ENCODE assay signal across 1 cellular context in the genomic region with DNA sequence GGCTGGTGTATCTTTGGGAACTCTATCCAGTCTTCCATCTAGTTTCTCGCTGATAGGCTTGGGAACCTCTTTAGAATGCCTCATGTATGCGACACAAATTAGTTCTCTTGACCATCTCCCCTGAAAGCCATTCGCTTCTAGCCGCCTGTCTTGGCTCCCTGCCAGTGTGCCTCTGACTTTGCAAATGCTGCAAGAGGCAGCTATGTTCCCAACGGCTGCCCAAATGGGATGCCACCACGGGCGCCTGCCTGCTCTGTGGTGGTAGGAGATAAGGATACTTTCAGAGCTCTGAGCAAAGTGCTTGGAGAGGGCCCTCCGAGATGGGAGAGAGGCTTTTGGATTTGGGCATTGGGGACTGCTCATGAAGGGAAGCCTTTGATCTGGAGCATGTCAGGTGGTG.
TF ChIP-seq lines count a peak whose summit lies in the region.

No MANE protein-coding gene starts in this region.

TF ChIP-seq in GM23338, 12 proteins besides CTCF, POLR2A, EP300 and RAD21 (continued from another document):
- TF ChIP-seq, protein P1, sequence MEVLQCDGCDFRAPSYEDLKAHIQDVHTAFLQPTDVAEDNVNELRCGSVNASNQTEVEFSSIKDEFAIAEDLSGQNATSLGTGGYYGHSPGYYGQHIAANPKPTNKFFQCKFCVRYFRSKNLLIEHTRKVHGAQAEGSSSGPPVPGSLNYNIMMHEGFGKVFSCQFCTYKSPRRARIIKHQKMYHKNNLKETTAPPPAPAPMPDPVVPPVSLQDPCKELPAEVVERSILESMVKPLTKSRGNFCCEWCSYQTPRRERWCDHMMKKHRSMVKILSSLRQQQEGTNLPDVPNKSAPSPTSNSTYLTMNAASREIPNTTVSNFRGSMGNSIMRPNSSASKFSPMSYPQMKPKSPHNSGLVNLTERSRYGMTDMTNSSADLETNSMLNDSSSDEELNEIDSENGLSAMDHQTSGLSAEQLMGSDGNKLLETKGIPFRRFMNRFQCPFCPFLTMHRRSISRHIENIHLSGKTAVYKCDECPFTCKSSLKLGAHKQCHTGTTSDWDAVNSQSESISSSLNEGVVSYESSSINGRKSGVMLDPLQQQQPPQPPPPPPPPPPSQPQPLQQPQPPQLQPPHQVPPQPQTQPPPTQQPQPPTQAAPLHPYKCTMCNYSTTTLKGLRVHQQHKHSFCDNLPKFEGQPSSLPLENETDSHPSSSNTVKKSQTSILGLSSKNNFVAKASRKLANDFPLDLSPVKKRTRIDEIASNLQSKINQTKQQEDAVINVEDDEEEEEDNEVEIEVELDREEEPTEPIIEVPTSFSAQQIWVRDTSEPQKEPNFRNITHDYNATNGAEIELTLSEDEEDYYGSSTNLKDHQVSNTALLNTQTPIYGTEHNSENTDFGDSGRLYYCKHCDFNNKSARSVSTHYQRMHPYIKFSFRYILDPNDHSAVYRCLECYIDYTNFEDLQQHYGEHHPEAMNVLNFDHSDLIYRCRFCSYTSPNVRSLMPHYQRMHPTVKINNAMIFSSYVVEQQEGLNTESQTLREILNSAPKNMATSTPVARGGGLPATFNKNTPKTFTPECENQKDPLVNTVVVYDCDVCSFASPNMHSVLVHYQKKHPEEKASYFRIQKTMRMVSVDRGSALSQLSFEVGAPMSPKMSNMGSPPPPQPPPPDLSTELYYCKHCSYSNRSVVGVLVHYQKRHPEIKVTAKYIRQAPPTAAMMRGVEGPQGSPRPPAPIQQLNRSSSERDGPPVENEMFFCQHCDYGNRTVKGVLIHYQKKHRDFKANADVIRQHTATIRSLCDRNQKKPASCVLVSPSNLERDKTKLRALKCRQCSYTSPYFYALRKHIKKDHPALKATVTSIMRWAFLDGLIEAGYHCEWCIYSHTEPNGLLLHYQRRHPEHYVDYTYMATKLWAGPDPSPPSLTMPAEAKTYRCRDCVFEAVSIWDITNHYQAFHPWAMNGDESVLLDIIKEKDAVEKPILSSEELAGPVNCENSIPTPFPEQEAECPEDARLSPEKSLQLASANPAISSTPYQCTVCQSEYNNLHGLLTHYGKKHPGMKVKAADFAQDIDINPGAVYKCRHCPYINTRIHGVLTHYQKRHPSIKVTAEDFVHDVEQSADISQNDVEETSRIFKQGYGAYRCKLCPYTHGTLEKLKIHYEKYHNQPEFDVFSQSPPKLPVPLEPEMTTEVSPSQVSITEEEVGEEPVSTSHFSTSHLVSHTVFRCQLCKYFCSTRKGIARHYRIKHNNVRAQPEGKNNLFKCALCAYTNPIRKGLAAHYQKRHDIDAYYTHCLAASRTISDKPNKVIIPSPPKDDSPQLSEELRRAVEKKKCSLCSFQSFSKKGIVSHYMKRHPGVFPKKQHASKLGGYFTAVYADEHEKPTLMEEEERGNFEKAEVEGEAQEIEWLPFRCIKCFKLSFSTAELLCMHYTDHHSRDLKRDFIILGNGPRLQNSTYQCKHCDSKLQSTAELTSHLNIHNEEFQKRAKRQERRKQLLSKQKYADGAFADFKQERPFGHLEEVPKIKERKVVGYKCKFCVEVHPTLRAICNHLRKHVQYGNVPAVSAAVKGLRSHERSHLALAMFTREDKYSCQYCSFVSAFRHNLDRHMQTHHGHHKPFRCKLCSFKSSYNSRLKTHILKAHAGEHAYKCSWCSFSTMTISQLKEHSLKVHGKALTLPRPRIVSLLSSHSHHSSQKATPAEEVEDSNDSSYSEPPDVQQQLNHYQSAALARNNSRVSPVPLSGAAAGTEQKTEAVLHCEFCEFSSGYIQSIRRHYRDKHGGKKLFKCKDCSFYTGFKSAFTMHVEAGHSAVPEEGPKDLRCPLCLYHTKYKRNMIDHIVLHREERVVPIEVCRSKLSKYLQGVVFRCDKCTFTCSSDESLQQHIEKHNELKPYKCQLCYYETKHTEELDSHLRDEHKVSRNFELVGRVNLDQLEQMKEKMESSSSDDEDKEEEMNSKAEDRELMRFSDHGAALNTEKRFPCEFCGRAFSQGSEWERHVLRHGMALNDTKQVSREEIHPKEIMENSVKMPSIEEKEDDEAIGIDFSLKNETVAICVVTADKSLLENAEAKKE (CRISPR knock-in tag; IDR thresholded peaks at IDR 0.05) = no peak
- TF ChIP-seq JUNB (IDR thresholded peaks at IDR 0.05; ENCODE audit: unreplicated experiment) (no peak), ZNF331 (CRISPR knock-in tag; IDR thresholded peaks at IDR 0.05; ENCODE audit: low read depth) (no peak), ZNF114 (CRISPR knock-in tag; IDR thresholded peaks at IDR 0.05) (no peak), POLR2AphosphoS5 (IDR thresholded peaks at IDR 0.05; ENCODE audit: low read depth) (no peak), CREB1 (CRISPR knock-in tag; IDR thresholded peaks at IDR 0.05; ENCODE audit: low read depth) (no peak)
